Comparison of ENCODE assay signal across 8 cellular contexts in the genomic region with DNA sequence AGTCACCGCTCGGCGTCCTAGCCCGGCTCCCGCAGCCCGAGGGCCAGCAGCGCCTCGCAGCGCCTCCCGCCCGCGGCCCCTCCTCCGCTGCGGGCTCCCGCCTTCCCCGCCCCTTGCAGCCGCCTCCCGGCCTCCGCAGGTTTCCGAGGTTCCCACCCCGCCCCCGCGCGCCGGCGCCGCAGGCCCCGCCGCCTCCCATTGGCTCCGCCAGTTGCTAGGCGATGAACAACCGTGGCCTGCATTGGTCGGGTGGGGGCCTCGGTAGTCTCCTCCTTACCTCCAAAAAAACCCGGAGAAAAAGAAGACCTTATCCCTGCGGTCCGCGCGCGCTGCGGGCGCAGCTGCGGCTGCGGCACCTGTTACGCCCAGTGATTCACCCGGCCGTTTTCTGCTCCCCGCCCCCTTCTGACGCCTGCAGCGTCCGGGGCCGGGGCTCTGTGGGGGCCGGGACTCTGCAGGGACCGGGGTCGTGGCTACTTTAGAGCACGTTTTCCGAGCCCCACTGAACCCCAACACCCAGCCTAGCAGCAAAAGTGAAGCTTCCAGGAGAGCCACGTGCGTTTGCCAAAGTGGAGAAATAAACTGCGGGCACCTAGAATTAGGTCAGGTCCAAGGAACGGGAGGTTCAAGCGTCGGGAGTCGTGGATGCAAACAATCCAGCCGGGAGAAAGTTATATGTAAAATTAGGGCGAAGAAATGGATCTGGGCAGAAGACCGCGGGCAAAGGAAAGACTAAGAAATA. TPM values are rescaled to one million over a fixed set of nuclear protein-coding genes. Genes with fewer than 3 reads are reported as not detected.
DNase-seq lines count a peak whose midpoint lies in the region; ATAC-seq and TF ChIP-seq lines count a peak whose summit lies in the region.

A gene with protein sequence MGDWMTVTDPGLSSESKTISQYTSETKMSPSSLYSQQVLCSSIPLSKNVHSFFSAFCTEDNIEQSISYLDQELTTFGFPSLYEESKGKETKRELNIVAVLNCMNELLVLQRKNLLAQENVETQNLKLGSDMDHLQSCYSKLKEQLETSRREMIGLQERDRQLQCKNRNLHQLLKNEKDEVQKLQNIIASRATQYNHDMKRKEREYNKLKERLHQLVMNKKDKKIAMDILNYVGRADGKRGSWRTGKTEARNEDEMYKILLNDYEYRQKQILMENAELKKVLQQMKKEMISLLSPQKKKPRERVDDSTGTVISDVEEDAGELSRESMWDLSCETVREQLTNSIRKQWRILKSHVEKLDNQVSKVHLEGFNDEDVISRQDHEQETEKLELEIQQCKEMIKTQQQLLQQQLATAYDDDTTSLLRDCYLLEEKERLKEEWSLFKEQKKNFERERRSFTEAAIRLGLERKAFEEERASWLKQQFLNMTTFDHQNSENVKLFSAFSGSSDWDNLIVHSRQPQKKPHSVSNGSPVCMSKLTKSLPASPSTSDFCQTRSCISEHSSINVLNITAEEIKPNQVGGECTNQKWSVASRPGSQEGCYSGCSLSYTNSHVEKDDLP (minus strand): TSS at position 65 of the 742 bp plus-strand sequence. CDS start 19,242 bp downstream, outside the sequence.

- TF ChIP-seq CTCF in epithelial cell of proximal tubule (conservative IDR thresholded peaks at IDR 0.05; ENCODE audit: low read depth, low read length) = no peak
- no peak for TF ChIP-seq CTCF in mucosa of descending colon (IDR thresholded peaks at IDR 0.05)

- DNase-seq in DMS153 (lab: John Stamatoyannopoulos, UW) (peak; percentile 91), OCI-M2 (lab: John Stamatoyannopoulos, UW; ENCODE audit: unreplicated experiment) (peak; percentile 53), activated T-cell treated with anti-CD3 and anti-CD28 coated beads for 48 hours (ENCODE audit: low read depth) (peak; percentile 99), epithelial cell of proximal tubule (ENCODE audit: low read depth) (peak; percentile 63), mucosa of descending colon (peak; percentile 98 to 100 (median 99))
- peak; percentile 100 for DNase-seq in stimulated activated CD8-positive, alpha-beta memory T cell treated with anti-CD3 and anti-CD28 coated beads, Interleukin-4, amount 100 ng/mL, for 1 hour (ENCODE audit: low read depth in 2 of 2, low spot score in 1 of 2)

- H3K9me3 ChIP-seq in mucosa of descending colon = no peaks in the 10 kb centered on the region

- TF ChIP-seq RAD21 in Ishikawa (IDR thresholded peaks at IDR 0.05; ENCODE audit: low read depth) = no peak

- peak; percentile 90 for ATAC-seq in GM21619 (IDR thresholded peaks at IDR 0.05; ENCODE audit: unreplicated experiment)
- peak; percentile 97 for ATAC-seq in mucosa of descending colon

- peak within 1 kb of the TSS; percentile 77 for H3K4me3 ChIP-seq in epithelial cell of proximal tubule (ENCODE audit: low read depth, low read length)
- peak within 1 kb of the TSS; percentile 56 for H3K4me3 ChIP-seq in mucosa of descending colon

- no peaks in the 10 kb centered on the region for H3K36me3 ChIP-seq in mucosa of descending colon (ENCODE audit: low read depth)

- no peak for TF ChIP-seq EP300 in Ishikawa (IDR thresholded peaks at IDR 0.05; ENCODE audit: borderline replicate concordance)

- intact Hi-C loops in mucosa of descending colon (cut with DNase I, micrococcal nuclease) = no loop called here

- no peaks in the 10 kb centered on the region for H3K4me1 ChIP-seq in mucosa of descending colon (ENCODE audit: low read depth)

TF ChIP-seq in Ishikawa, 13 proteins besides CTCF, POLR2A, EP300 and RAD21:
- TF ChIP-seq NFIC (IDR thresholded peaks at IDR 0.05) (no peak), YY1 (IDR thresholded peaks at IDR 0.05; ENCODE audit: low read depth) (0 out of 2 replicates have a peak, but pooled peaks have one; percentile 2), ZBTB7A (IDR thresholded peaks at IDR 0.05; ENCODE audit: low read depth) (no peak; the same call in 1 of the 2 replicates), TAF1 (IDR thresholded peaks at IDR 0.05; ENCODE audit: low read depth) (peak; percentile 43; the same call in 1 of the 2 replicates), EGR1 (IDR thresholded peaks at IDR 0.05) (peak; percentile 84), TCF12 (IDR thresholded peaks at IDR 0.05; ENCODE audit: low read depth) (peak; percentile 34; the same call in 1 of the 2 replicates), CEBPB (IDR thresholded peaks at IDR 0.05) (no peak)
- TF ChIP-seq, protein P1, sequence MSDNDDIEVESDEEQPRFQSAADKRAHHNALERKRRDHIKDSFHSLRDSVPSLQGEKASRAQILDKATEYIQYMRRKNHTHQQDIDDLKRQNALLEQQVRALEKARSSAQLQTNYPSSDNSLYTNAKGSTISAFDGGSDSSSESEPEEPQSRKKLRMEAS (IDR thresholded peaks at IDR 0.05) = peak; percentile 77

RNA-seq across cellular contexts. Expression of the gene that starts here (rescaled TPM):
- total RNA-seq in epithelial cell of proximal tubule (12.5 and 13.2 TPM in 2 replicates), mucosa of descending colon (10 to 100 TPM in 2 of 3 donors, 1 to 10 TPM in 1; 6.2 to 36.7 (median 14.4) TPM)

Comparison
In these comparisons a context has a peak if more than half of its experiments do, and no peak if none do; other contexts are left out.
1. Peak in every context shown above with its lines: DNase-seq, ATAC-seq and H3K4me3 ChIP-seq.